22 cellular contexts compared by ENCODE assay signal in genomic region chr2:226125151-226125550, GRCh38.
A peak's percentile ranks its signal among the peaks of the same experiment; 100 is the strongest.
DNase-seq lines count a peak whose midpoint lies in the region; ATAC-seq, FAIRE-seq and TF ChIP-seq lines count a peak whose summit lies in the region.
"Had no signal": no experiment of that assay in that cellular context is flagged by ENCODE, and none has a peak within 500 bp of the region (broad histone marks: within the 10 kb centered on the region; RNA-seq: fewer than 3 reads in every experiment).

No MANE protein-coding gene starts in this region.

- H3K9ac ChIP-seq in SK-N-SH (no peak overlapping the region), keratinocyte (ENCODE audit: control insufficient read depth, extremely low read depth, insufficient read depth, low read length) (peak overlapping the region; percentile 60), subcutaneous abdominal adipose tissue (ENCODE audit: low read length in 5 of 5) (peak overlapping the region in 2 of 5 donors; percentile 3 to 66)

- H3K79me2 ChIP-seq in SK-N-SH (ENCODE audit: insufficient read depth) (no peaks in the 10 kb centered on the region), keratinocyte (ENCODE audit: control insufficient read depth, insufficient read depth, low read length) (no peaks in the 10 kb centered on the region)

- H3K27me3 ChIP-seq in SK-N-SH (ENCODE audit: insufficient read depth): no peaks in the 10 kb centered on the region
- no peaks in the 10 kb centered on the region for H3K27me3 ChIP-seq in breast epithelium
- H3K27me3 ChIP-seq in keratinocyte (ENCODE audit: control insufficient read depth, extremely low read depth, insufficient read depth, low read length): no peaks in the 10 kb centered on the region
- no peaks in the 10 kb centered on the region for H3K27me3 ChIP-seq in subcutaneous abdominal adipose tissue (ENCODE audit: control insufficient read depth in 5 of 5, insufficient read depth in 4 of 5, low read length in 5 of 5)

- CTCF ChIA-PET in SK-N-SH (lab: Yijun Ruan, JAX): no interaction called here

- no peaks in the 10 kb centered on the region for H3K9me2 ChIP-seq in SK-N-SH

- H3K4me2 ChIP-seq in SK-N-SH (peak overlapping the region; percentile 55; the same call in 1 of the 2 replicates), keratinocyte (ENCODE audit: control insufficient read depth, extremely low read depth, insufficient read depth, low read depth, low read length) (peak overlapping the region; percentile 71)

- peak; percentile 53 for FAIRE-seq in keratinocyte (lab: Jason Lieb, UNC)
- FAIRE-seq: RCC 7860 had no signal

- no peak for ATAC-seq in SK-N-SH treated with all-trans-retinoic acid at 6 μM for 48 hours
- ATAC-seq: activated CD8-positive, alpha-beta T cell treated with anti-CD3 and anti-CD28 coated beads for 36 hours; stimulated activated naive CD8-positive, alpha-beta T cell treated with anti-CD3 and anti-CD28 coated beads, Interleukin-15, Interleukin-2, amounts not matched to agents 100 U/mL and 50 U/mL, for 24 hours had no signal

- H3K9me1 ChIP-seq in keratinocyte (ENCODE audit: control insufficient read depth, extremely low read depth, insufficient read depth, low read length): no peaks in the 10 kb centered on the region

- WGBS in SK-N-SH (ENCODE audit: low lambda C conversion rate): 46% methylated on average over 4 of the region's 4 CpGs

- H2AFZ ChIP-seq in SK-N-SH (ENCODE audit: low read depth) (no peak overlapping the region), keratinocyte (ENCODE audit: control insufficient read depth, low read length) (peak overlapping the region; percentile 94)

- H3K36me3 ChIP-seq in SK-N-SH (replicated peaks in 1 of 2; ENCODE audit: control insufficient read depth in 1 of 2, insufficient read depth in 2 of 2, low read length in 1 of 2): no peaks in the 10 kb centered on the region
- H3K36me3 ChIP-seq in breast epithelium: no peaks in the 10 kb centered on the region
- H3K36me3 ChIP-seq in keratinocyte (ENCODE audit: control insufficient read depth in 2 of 2, extremely low read depth in 1 of 2, insufficient read depth in 2 of 2, low read length in 2 of 2): no peaks in the 10 kb centered on the region
- no peaks in the 10 kb centered on the region for H3K36me3 ChIP-seq in subcutaneous abdominal adipose tissue (ENCODE audit: control insufficient read depth in 5 of 5, insufficient read depth in 5 of 5, low read length in 5 of 5)

- H3K4me1 ChIP-seq in SK-N-SH (ENCODE audit: control insufficient read depth in 1 of 2, insufficient read depth in 2 of 2, low read depth in 1 of 2, low read length in 1 of 2) (peaks cover 0 to 28% of the 10 kb centered on the region in 2 experiments; a peak in 2 of 4 replicates), breast epithelium (peaks cover 0 to 3% of the 10 kb centered on the region in 2 donors), keratinocyte (ENCODE audit: control insufficient read depth, extremely low read depth, insufficient read depth, low read length) (peaks cover 30% of the 10 kb centered on the region), subcutaneous abdominal adipose tissue (ENCODE audit: control insufficient read depth in 5 of 5, insufficient read depth in 5 of 5, low read length in 5 of 5) (peaks cover 0 to 44% (median 33%) of the 10 kb centered on the region in 5 donors)

- POLR2A ChIA-PET in SK-N-SH (lab: Yijun Ruan, JAX): no interaction called here

- H3K4me3 ChIP-seq in SK-N-SH (ENCODE audit: low read depth in 2 of 2, low read length in 1 of 2) (no peak overlapping the region), breast epithelium (no peak overlapping the region), keratinocyte (ENCODE audit: control insufficient read depth in 2 of 3, extremely low read depth in 1 of 3, insufficient read depth in 2 of 3, low read depth in 1 of 3, low read length in 3 of 3) (no peak overlapping the region), subcutaneous abdominal adipose tissue (ENCODE audit: low read depth in 1 of 5, low read length in 5 of 5) (no peak overlapping the region)
- H3K4me3 ChIP-seq: lung had no signal

- H3K27ac ChIP-seq in SK-N-SH (ENCODE audit: low read depth in 2 of 2, low read length in 1 of 2) (peak overlapping the region; percentile 34 to 50; a peak in 2 of 4 replicates), breast epithelium (peak overlapping the region; percentile 46 to 59), keratinocyte (ENCODE audit: control insufficient read depth, insufficient read depth, low read length) (peak overlapping the region; percentile 85), subcutaneous abdominal adipose tissue (ENCODE audit: low read depth, low read length) (peak overlapping the region; percentile 79)

- no peak for TF ChIP-seq RAD21 in SK-N-SH (IDR thresholded peaks at IDR 0.05; ENCODE audit: low read length)

- H3K9me3 ChIP-seq in SK-N-SH (no peaks in the 10 kb centered on the region), breast epithelium (no peaks in the 10 kb centered on the region), keratinocyte (ENCODE audit: control insufficient read depth, low read depth, low read length) (no peaks in the 10 kb centered on the region), subcutaneous abdominal adipose tissue (ENCODE audit: control insufficient read depth in 5 of 5, low read length in 5 of 5) (no peaks in the 10 kb centered on the region)

- DNase-seq in SK-N-SH: no peak
- DNase-seq in breast epithelium (ENCODE audit: low spot score in 2 of 2): no peak
- no peak for DNase-seq in keratinocyte (ENCODE audit: low read depth, low spot score)
- DNase-seq in NCI-H526 treated with DMSO at 0.1 percent for 48 hours (lab: John Stamatoyannopoulos, UW): no peak
- DNase-seq in activated CD4-positive, alpha-beta T cell treated with anti-CD3 and anti-CD28 coated beads, Interleukin-2, amount 50 U/mL, for 1 hour: no peak
- no peak for DNase-seq in SK-N-DZ (ENCODE audit: low spot score)
- DNase-seq: 8988T; activated CD4-positive, alpha-beta T cell treated with anti-CD3 and anti-CD28 coated beads for 1 hour; activated CD8-positive, alpha-beta T cell treated with anti-CD3 and anti-CD28 coated beads for 36 hours; aorta; CD4-positive, alpha-beta T cell; central memory CD4-positive, alpha-beta T cell; DMS 273 treated with DMSO at 0.1 percent for 48 hours; KBM-7; MM.1S; NCI-H2029 treated with DMSO at 0.1 percent for 48 hours; NCI-H2227 treated with DMSO at 0.1 percent for 48 hours; stimulated activated naive CD8-positive, alpha-beta T cell treated with anti-CD3 and anti-CD28 coated beads, Interleukin-15, Interleukin-2, amounts not matched to agents 100 U/mL and 50 U/mL, for 24 hours had no signal

- intact Hi-C loops in breast epithelium (cut with DNase I; ENCODE audit: low total_unique reads): no loop called here

- no peaks in the 10 kb centered on the region for H4K20me1 ChIP-seq in SK-N-SH (ENCODE audit: insufficient read depth)
- H4K20me1 ChIP-seq in keratinocyte (ENCODE audit: control insufficient read depth, extremely low read depth, insufficient read depth, low read length): no peaks in the 10 kb centered on the region

- peaks cover 6% of the 10 kb centered on the region for H3F3A ChIP-seq in SK-N-SH (replicated peaks; ENCODE audit: insufficient read depth)

- no peak for TF ChIP-seq EP300 in SK-N-SH (IDR thresholded peaks at IDR 0.05; ENCODE audit: borderline replicate concordance in 1 of 2, low read depth in 1 of 2, low read length in 1 of 2)

- dilution Hi-C loops in keratinocyte (cut with MboI; ENCODE audit: extremely low pct_ligation_motif_present, low sequenced_read_pairs): no loop called here

- TF ChIP-seq POLR2A in breast epithelium (IDR thresholded peaks at IDR 0.05): no peak

- TF ChIP-seq CTCF in SK-N-SH (IDR thresholded peaks at IDR 0.05) (no peak), breast epithelium (IDR thresholded peaks at IDR 0.05) (no peak), keratinocyte (optimal IDR thresholded peaks at IDR 0.05 in 1 of 3, IDR thresholded peaks at IDR 0.05 in 1 of 3, conservative IDR thresholded peaks at IDR 0.05 in 1 of 3; ENCODE audit: extremely low read depth in 1 of 3, insufficient read depth in 2 of 3, low read length in 3 of 3) (no peak)

TF ChIP-seq in SK-N-SH treated with all-trans-retinoic acid at 6 μM for 48 hours, 23 proteins besides CTCF, POLR2A, EP300 and RAD21:
- TF ChIP-seq ZNF70 (CRISPR knock-in tag; IDR thresholded peaks at IDR 0.05) (no peak), OSR1 (CRISPR knock-in tag; IDR thresholded peaks at IDR 0.05) (no peak), CSDC2 (CRISPR knock-in tag; IDR thresholded peaks at IDR 0.05) (no peak), BACH2 (CRISPR knock-in tag; IDR thresholded peaks at IDR 0.05; ENCODE audit: borderline replicate concordance) (no peak), ESRRG (CRISPR knock-in tag; IDR thresholded peaks at IDR 0.05) (no peak), POU6F1 (CRISPR knock-in tag; IDR thresholded peaks at IDR 0.05; ENCODE audit: borderline replicate concordance, low read depth) (no peak), ZNF565 (CRISPR knock-in tag; conservative IDR thresholded peaks at IDR 0.05; ENCODE audit: low read depth) (no peak), ISL1 (CRISPR knock-in tag; IDR thresholded peaks at IDR 0.05) (no peak), TOX (CRISPR knock-in tag; IDR thresholded peaks at IDR 0.05; ENCODE audit: borderline replicate concordance) (no peak)
